35 cellular contexts compared by ENCODE assay signal in genomic region chr7:146681487-146681886, GRCh38.
"Had no signal": no experiment of that assay in that cellular context is flagged by ENCODE, and none has a peak within 500 bp of the region (broad histone marks: within the 10 kb centered on the region; RNA-seq: fewer than 3 reads in every experiment).

No MANE protein-coding gene starts in this region.

- H3K27me3 ChIP-seq: MG63 had no signal

- H3K36me3 ChIP-seq: MG63 had no signal

- H3K9me3 ChIP-seq: MG63 had no signal

- DNase-seq: Karpas-422, Kasumi-1, MG63, MM.1S, MV-4-11, NCI-H1048, NCI-H1092, NCI-H1092 treated with DMSO at 0.1 percent for 48 hours, NCI-H1105, NCI-H1105 treated with DMSO at 0.1 percent for 48 hours, NCI-H1417, NCI-H1417 treated with DMSO at 0.1 percent for 48 hours, NCI-H1436, NCI-H1436 treated with DMSO at 0.1 percent for 48 hours, NCI-H146, NCI-H1694, NCI-H1694 treated with DMSO at 0.1 percent for 48 hours, NCI-H187, NCI-H187 treated with DMSO at 0.1 percent for 48 hours, NCI-H1930, NCI-H2029, NCI-H2029 treated with DMSO at 0.1 percent for 48 hours, NCI-H2081, NCI-H2081 treated with DMSO at 0.1 percent for 48 hours, NCI-H2107, NCI-H2171, NCI-H2171 treated with DMSO at 0.1 percent for 48 hours, NCI-H2227 treated with DMSO at 0.1 percent for 48 hours, NCI-H226, NCI-H345, NCI-H446, NCI-H446 treated with DMSO at 0.1 percent for 48 hours, NCI-H510A, NCI-H510A treated with DMSO at 0.1 percent for 48 hours, NCI-H524 had no signal

- H3K4me3 ChIP-seq: MG63 had no signal
